Comparison of ENCODE assay signal across 17 cellular contexts in genomic region chr4:151485541-151486131, GRCh38.
DNase-seq lines count a peak whose midpoint lies in the region; TF ChIP-seq lines count a peak whose summit lies in the region.
"Had no signal": no experiment of that assay in that cellular context is flagged by ENCODE, and none has a peak within 500 bp of the region (broad histone marks: within the 10 kb centered on the region; RNA-seq: fewer than 3 reads in every experiment).

No MANE protein-coding gene starts in this region.

- H3K27me3 Mint-ChIP-seq in activated naive CD4-positive, alpha-beta T cell treated with anti-CD3 and anti-CD28 coated beads for 36 hours (ENCODE audit: low read depth): peaks cover 2% of the 10 kb centered on the region
- H3K27me3 Mint-ChIP-seq: activated naive CD4-positive, alpha-beta T cell treated with anti-CD3 and anti-CD28 coated beads, Interleukin-2, amount 10 ng/mL, durations not matched to agents 7 days and 5 days had no signal

- H3K27me3 ChIP-seq in SK-N-SH (ENCODE audit: insufficient read depth) (no peaks in the 10 kb centered on the region), iPS-20b (ENCODE audit: insufficient read depth, low read length) (no peaks in the 10 kb centered on the region), skeletal muscle tissue (ENCODE audit: control insufficient read depth in 3 of 3, insufficient read depth in 3 of 3, low read length in 3 of 3) (no peaks in the 10 kb centered on the region), stomach (no peaks in the 10 kb centered on the region)
- H3K27me3 ChIP-seq: BLaER1 treated with 17β-estradiol and CSF1 and Interleukin-3, amounts not matched to agents 10 nM and 100 nM had no signal

- H3K27ac ChIP-seq in SK-N-SH (ENCODE audit: low read depth in 2 of 2, low read length in 1 of 2): peak overlapping the region; percentile 60 to 72; a peak in 3 of 4 replicates
- peak overlapping the region; percentile 4 for H3K27ac ChIP-seq in iPS-20b (ENCODE audit: low read length)
- peak overlapping the region; percentile 32 for H3K27ac ChIP-seq in skeletal muscle tissue (ENCODE audit: low read depth, low read length)
- no peak overlapping the region for H3K27ac ChIP-seq in stomach
- H3K27ac ChIP-seq: BLaER1 treated with 17β-estradiol and CSF1 and Interleukin-3, amounts not matched to agents 10 nM and 100 nM; WERI-Rb-1 had no signal

- H3K4me1 ChIP-seq in SK-N-SH (ENCODE audit: control insufficient read depth in 1 of 2, insufficient read depth in 2 of 2, low read depth in 1 of 2, low read length in 1 of 2): peaks cover 0 to 12% of the 10 kb centered on the region in 2 experiments; a peak in 2 of 4 replicates
- H3K4me1 ChIP-seq in iPS-20b (ENCODE audit: insufficient read depth, low read length): peaks cover 61% of the 10 kb centered on the region
- H3K4me1 ChIP-seq in skeletal muscle tissue (ENCODE audit: control insufficient read depth in 3 of 3, insufficient read depth in 3 of 3, low read length in 3 of 3): peaks cover 0 to 20% (median 10%) of the 10 kb centered on the region in 3 donors
- no peaks in the 10 kb centered on the region for H3K4me1 ChIP-seq in stomach
- H3K4me1 ChIP-seq: BLaER1 treated with 17β-estradiol and CSF1 and Interleukin-3, amounts not matched to agents 10 nM and 100 nM had no signal

- TF ChIP-seq RAD21 in SK-N-SH (IDR thresholded peaks at IDR 0.05; ENCODE audit: low read length): no peak

- peaks cover 4% of the 10 kb centered on the region for H3F3A ChIP-seq in SK-N-SH (replicated peaks; ENCODE audit: insufficient read depth)

- peak; percentile 70 for DNase-seq in HS-27A (ENCODE audit: low read depth)
- no peak for DNase-seq in SK-N-SH
- DNase-seq in NCI-H446 treated with DMSO at 0.1 percent for 48 hours (lab: John Stamatoyannopoulos, UW): no peak
- DNase-seq in activated naive CD4-positive, alpha-beta T cell treated with anti-CD3 and anti-CD28 coated beads for 36 hours: no peak
- DNase-seq in stomach: no peak
- DNase-seq: activated naive CD4-positive, alpha-beta T cell treated with anti-CD3 and anti-CD28 coated beads, Interleukin-2, amount 10 ng/mL, durations not matched to agents 7 days and 5 days; effector CD8-positive, alpha-beta T cell; foreskin melanocyte; immature natural killer cell; NCI-H1417; NCI-H510A; SW 1271; WERI-Rb-1 had no signal

- H3K9me3 Mint-ChIP-seq in activated naive CD4-positive, alpha-beta T cell treated with anti-CD3 and anti-CD28 coated beads for 36 hours: no peaks in the 10 kb centered on the region

- no peaks in the 10 kb centered on the region for H3K36me3 Mint-ChIP-seq in activated naive CD4-positive, alpha-beta T cell treated with anti-CD3 and anti-CD28 coated beads for 36 hours (ENCODE audit: low read depth)
- H3K36me3 Mint-ChIP-seq: activated naive CD4-positive, alpha-beta T cell treated with anti-CD3 and anti-CD28 coated beads, Interleukin-2, amount 10 ng/mL, durations not matched to agents 7 days and 5 days; immature natural killer cell had no signal

- POLR2A ChIA-PET in SK-N-SH (lab: Yijun Ruan, JAX): no interaction called here

- no peaks in the 10 kb centered on the region for H4K20me1 ChIP-seq in SK-N-SH (ENCODE audit: insufficient read depth)
- H4K20me1 ChIP-seq: BLaER1 treated with 17β-estradiol and CSF1 and Interleukin-3, amounts not matched to agents 10 nM and 100 nM had no signal

- TF ChIP-seq EP300 in SK-N-SH (IDR thresholded peaks at IDR 0.05; ENCODE audit: borderline replicate concordance in 1 of 2, low read depth in 1 of 2, low read length in 1 of 2) (0 out of 4 replicates have a peak, but pooled peaks of 1 of the 2 experiments have one; percentile 10), stomach (IDR thresholded peaks at IDR 0.05) (no peak)

- peak overlapping the region; percentile 8; the same call in 1 of the 2 replicates for H3K4me2 ChIP-seq in SK-N-SH
- H3K4me2 ChIP-seq: BLaER1 treated with 17β-estradiol and CSF1 and Interleukin-3, amounts not matched to agents 10 nM and 100 nM had no signal

- H3K36me3 ChIP-seq in SK-N-SH (replicated peaks in 1 of 2; ENCODE audit: control insufficient read depth in 1 of 2, insufficient read depth in 2 of 2, low read length in 1 of 2) (no peaks in the 10 kb centered on the region), iPS-20b (ENCODE audit: insufficient read depth, low read depth, low read length) (no peaks in the 10 kb centered on the region), skeletal muscle tissue (ENCODE audit: control insufficient read depth in 3 of 3, insufficient read depth in 3 of 3, low read length in 3 of 3) (peaks cover 0 to 12% (median 2%) of the 10 kb centered on the region in 3 donors), stomach (no peaks in the 10 kb centered on the region)
- H3K36me3 ChIP-seq: BLaER1 treated with 17β-estradiol and CSF1 and Interleukin-3, amounts not matched to agents 10 nM and 100 nM; WERI-Rb-1 had no signal

- H3K9ac ChIP-seq in SK-N-SH (no peak overlapping the region; the same call in 1 of the 2 replicates), iPS-20b (ENCODE audit: low read depth, low read length) (peak overlapping the region; percentile 28; the same call in 1 of the 2 replicates), skeletal muscle tissue (ENCODE audit: low read depth in 1 of 3, low read length in 3 of 3) (no peak overlapping the region)
- H3K9ac ChIP-seq: BLaER1 treated with 17β-estradiol and CSF1 and Interleukin-3, amounts not matched to agents 10 nM and 100 nM had no signal

- H3K4me1 Mint-ChIP-seq in activated naive CD4-positive, alpha-beta T cell treated with anti-CD3 and anti-CD28 coated beads for 36 hours (ENCODE audit: low read depth): no peaks in the 10 kb centered on the region
- H3K4me1 Mint-ChIP-seq: activated naive CD4-positive, alpha-beta T cell treated with anti-CD3 and anti-CD28 coated beads, Interleukin-2, amount 10 ng/mL, durations not matched to agents 7 days and 5 days; immature natural killer cell had no signal

- no peak for TF ChIP-seq CTCF in SK-N-SH (IDR thresholded peaks at IDR 0.05)
- no peak for TF ChIP-seq CTCF in stomach (IDR thresholded peaks at IDR 0.05)

- no peak for TF ChIP-seq POLR2A in stomach (IDR thresholded peaks at IDR 0.05)

- H3K9me3 ChIP-seq in SK-N-SH (no peaks in the 10 kb centered on the region), iPS-20b (ENCODE audit: insufficient read depth, low read depth, low read length) (no peaks in the 10 kb centered on the region), skeletal muscle tissue (ENCODE audit: control insufficient read depth in 3 of 3, low read length in 3 of 3) (no peaks in the 10 kb centered on the region), stomach (no peaks in the 10 kb centered on the region)

- no peaks in the 10 kb centered on the region for H3K79me2 ChIP-seq in SK-N-SH (ENCODE audit: insufficient read depth)

- intact Hi-C loops in activated naive CD4-positive, alpha-beta T cell treated with anti-CD3 and anti-CD28 coated beads for 36 hours (cut with micrococcal nuclease): no loop called here
- intact Hi-C loops in stomach (cut with DNase I; ENCODE audit: low total_unique reads): no loop called here

- no peaks in the 10 kb centered on the region for H3K9me2 ChIP-seq in SK-N-SH

- H3K4me3 Mint-ChIP-seq in activated naive CD4-positive, alpha-beta T cell treated with anti-CD3 and anti-CD28 coated beads for 36 hours: no peak overlapping the region
- H3K4me3 Mint-ChIP-seq: activated naive CD4-positive, alpha-beta T cell treated with anti-CD3 and anti-CD28 coated beads, Interleukin-2, amount 10 ng/mL, durations not matched to agents 7 days and 5 days; immature natural killer cell had no signal

- H2AFZ ChIP-seq in SK-N-SH (ENCODE audit: low read depth): peak overlapping the region; percentile 64; the same call in 1 of the 2 replicates

- H3K27ac Mint-ChIP-seq in activated naive CD4-positive, alpha-beta T cell treated with anti-CD3 and anti-CD28 coated beads for 36 hours: no peak overlapping the region
- H3K27ac Mint-ChIP-seq: activated naive CD4-positive, alpha-beta T cell treated with anti-CD3 and anti-CD28 coated beads, Interleukin-2, amount 10 ng/mL, durations not matched to agents 7 days and 5 days; immature natural killer cell had no signal

- CTCF ChIA-PET in SK-N-SH (lab: Yijun Ruan, JAX): no interaction called here
- CTCF ChIA-PET in activated naive CD4-positive, alpha-beta T cell treated with anti-CD3 and anti-CD28 coated beads for 36 hours (lab: Charles Lee): interaction anchor here (0.6 kb wide), 1 partner anchor 325 kb away, joined by 3 read pairs; no protein-coding TSS in a partner anchor

- WGBS in SK-N-SH (ENCODE audit: low lambda C conversion rate): 92% methylated on average over 9 of the region's 9 CpGs
- WGBS in stomach, 5 donors: 85 to 91% (median 89%) methylated on average over 9 of the region's 9 CpGs

- H3K4me3 ChIP-seq in SK-N-SH (ENCODE audit: low read depth in 2 of 2, low read length in 1 of 2) (no peak overlapping the region), iPS-20b (ENCODE audit: low read length) (no peak overlapping the region), skeletal muscle tissue (ENCODE audit: low read length in 3 of 3) (no peak overlapping the region), stomach (no peak overlapping the region)
- H3K4me3 ChIP-seq: BLaER1 treated with 17β-estradiol and CSF1 and Interleukin-3, amounts not matched to agents 10 nM and 100 nM; K562 had no signal

TF ChIP-seq in SK-N-SH, 30 proteins besides CTCF, POLR2A, EP300 and RAD21 (continues in another document):
- TF ChIP-seq PBX3 (IDR thresholded peaks at IDR 0.05) (0 out of 2 replicates have a peak, but pooled peaks have one; percentile 13), ZBTB33 (IDR thresholded peaks at IDR 0.05; ENCODE audit: borderline replicate concordance, low read depth) (no peak)

Comparison
In these comparisons a context has a peak if more than half of its experiments do, and no peak if none do; other contexts are left out.
1. H3K27ac ChIP-seq: peak in SK-N-SH (2 of 2), iPS-20b (single experiment) and skeletal muscle tissue (single experiment); none in stomach (0 of 5).